1 cellular context compared by ENCODE assay signal in genomic region chr20:64038579-64039292, GRCh38.
TF ChIP-seq lines count a peak whose summit lies in the region.

No MANE protein-coding gene starts in this region.

TF ChIP-seq in K562, 482 proteins besides CTCF, POLR2A, EP300 and RAD21 (continued from another document):
- TF ChIP-seq TSHZ1 (CRISPR knock-in tag; IDR thresholded peaks at IDR 0.05) (no peak), TFAP4 (CRISPR knock-in tag; IDR thresholded peaks at IDR 0.05; ENCODE audit: borderline replicate concordance) (peak; percentile 62), SIRT6 (IDR thresholded peaks at IDR 0.05; ENCODE audit: low read depth, low read length) (no peak), ZNF224 (CRISPR knock-in tag; IDR thresholded peaks at IDR 0.05) (0 out of 2 replicates have a peak, but pooled peaks have one; percentile 54), ERF (CRISPR knock-in tag; IDR thresholded peaks at IDR 0.05) (0 out of 2 replicates have a peak, but pooled peaks have one; percentile 45), KAT7 (CRISPR knock-in tag; IDR thresholded peaks at IDR 0.05; ENCODE audit: borderline replicate concordance) (peak; percentile 58; the same call in 1 of the 2 replicates), SMARCA5 (IDR thresholded peaks at IDR 0.05) (0 out of 2 replicates have a peak, but pooled peaks have one; percentile 24), ZNF12 (CRISPR knock-in tag; IDR thresholded peaks at IDR 0.05) (0 out of 2 replicates have a peak, but pooled peaks have one; percentile 3), MEIS2 (IDR thresholded peaks at IDR 0.05; ENCODE audit: partially characterized antibody) (peak; percentile 45), FOXM1 (IDR thresholded peaks at IDR 0.05; ENCODE audit: low read depth) (no peak), FOXM1 (CRISPR knock-in tag; IDR thresholded peaks at IDR 0.05; ENCODE audit: low read depth) (0 out of 2 replicates have a peak, but pooled peaks have one; percentile 33), ZSCAN29 (IDR thresholded peaks at IDR 0.05) (no peak), CREM (IDR thresholded peaks at IDR 0.05; ENCODE audit: low read depth) (peak; percentile 50), NFRKB (IDR thresholded peaks at IDR 0.05; ENCODE audit: low read depth) (no peak), MYC (IDR thresholded peaks at IDR 0.05; ENCODE audit: low read depth, low read length) (0 out of 2 replicates have a peak, but pooled peaks have one; percentile 26), MYC (CRISPR knock-in tag; IDR thresholded peaks at IDR 0.05; ENCODE audit: borderline replicate concordance, low read depth) (no peak), CBX2 (IDR thresholded peaks at IDR 0.05; ENCODE audit: insufficient read depth, low read length, poor library complexity, severe bottlenecking) (no peak), DEAF1 (CRISPR knock-in tag; IDR thresholded peaks at IDR 0.05) (peak; percentile 47; the same call in 1 of the 2 replicates), ZNF778 (CRISPR knock-in tag; IDR thresholded peaks at IDR 0.05) (no peak), CXXC5 (CRISPR knock-in tag; IDR thresholded peaks at IDR 0.05) (peak; percentile 77), ZNF395 (CRISPR knock-in tag; IDR thresholded peaks at IDR 0.05) (no peak), XRCC4 (IDR thresholded peaks at IDR 0.05; ENCODE audit: extremely low read depth, insufficient read depth, insufficient read length) (no peak), RB1 (IDR thresholded peaks at IDR 0.05; ENCODE audit: low read depth) (peak; percentile 93), ZBTB33 (CRISPR knock-in tag; IDR thresholded peaks at IDR 0.05) (peak; percentile 83), NONO (IDR thresholded peaks at IDR 0.05; ENCODE audit: low read depth in 2 of 2, low read length in 1 of 2) (0 out of 4 replicates have a peak, but pooled peaks of 1 of the 2 experiments have one; percentile 65), ZNF282 (CRISPR knock-in tag; IDR thresholded peaks at IDR 0.05) (0 out of 2 replicates have a peak, but pooled peaks have one; percentile 63), PPARD (CRISPR knock-in tag; IDR thresholded peaks at IDR 0.05) (no peak), SNAPC5 (CRISPR knock-in tag; IDR thresholded peaks at IDR 0.05) (no peak), SOX6 (IDR thresholded peaks at IDR 0.05) (0 out of 2 replicates have a peak, but pooled peaks have one; percentile 13), SUPT5H (IDR thresholded peaks at IDR 0.05) (peak; percentile 46), EP400 (IDR thresholded peaks at IDR 0.05) (peak; percentile 15; the same call in 1 of the 2 replicates), NCOA1 (IDR thresholded peaks at IDR 0.05; ENCODE audit: low read depth) (no peak), CBX1 (IDR thresholded peaks at IDR 0.05; ENCODE audit: low read depth) (0 out of 2 replicates have a peak, but pooled peaks have one; percentile 32), ELF1 (tag; IDR thresholded peaks at IDR 0.05) (peak; percentile 48; the same call in 1 of the 2 replicates), SMAD4 (CRISPR knock-in tag; conservative IDR thresholded peaks at IDR 0.05) (peak; percentile 74; the same call in 1 of the 2 replicates), USF2 (CRISPR knock-in tag; IDR thresholded peaks at IDR 0.05) (no peak)
TF ChIP-seq in K562: peak in this region for 99.
